ENCODE assay signal across 1 cellular context in the genomic region with DNA sequence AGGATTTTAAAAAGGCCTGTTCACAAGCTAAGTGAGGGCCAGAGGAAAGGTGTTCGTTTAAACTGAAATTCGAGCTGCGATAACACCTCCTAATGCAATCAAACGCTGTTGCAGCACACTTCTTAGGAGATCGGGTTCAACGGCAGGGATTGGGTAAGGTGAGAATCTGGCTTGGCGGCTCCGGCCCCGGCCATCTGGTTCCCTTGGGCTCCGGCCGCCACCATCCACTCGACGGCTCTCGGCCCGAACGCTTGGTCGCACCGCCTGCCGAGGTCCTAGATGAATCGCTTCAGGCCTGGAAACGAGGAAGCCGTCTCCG.
A peak's percentile ranks its signal among the peaks of the same experiment; 100 is the strongest.
TF ChIP-seq lines count a peak whose summit lies in the region.

No MANE protein-coding gene starts in this region.

TF ChIP-seq in K562, 482 proteins besides CTCF, POLR2A, EP300 and RAD21 (continued from another document):
- TF ChIP-seq MGA (IDR thresholded peaks at IDR 0.05), result peak; percentile 93
- TF ChIP-seq ZNF354B (CRISPR knock-in tag; IDR thresholded peaks at IDR 0.05), result no peak
- peak; percentile 21; the same call in 1 of the 2 replicates for TF ChIP-seq ZNF12 (CRISPR knock-in tag; IDR thresholded peaks at IDR 0.05)
- TF ChIP-seq, protein P1, sequence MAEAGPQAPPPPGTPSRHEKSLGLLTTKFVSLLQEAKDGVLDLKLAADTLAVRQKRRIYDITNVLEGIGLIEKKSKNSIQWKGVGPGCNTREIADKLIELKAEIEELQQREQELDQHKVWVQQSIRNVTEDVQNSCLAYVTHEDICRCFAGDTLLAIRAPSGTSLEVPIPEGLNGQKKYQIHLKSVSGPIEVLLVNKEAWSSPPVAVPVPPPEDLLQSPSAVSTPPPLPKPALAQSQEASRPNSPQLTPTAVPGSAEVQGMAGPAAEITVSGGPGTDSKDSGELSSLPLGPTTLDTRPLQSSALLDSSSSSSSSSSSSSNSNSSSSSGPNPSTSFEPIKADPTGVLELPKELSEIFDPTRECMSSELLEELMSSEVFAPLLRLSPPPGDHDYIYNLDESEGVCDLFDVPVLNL (CRISPR knock-in tag; IDR thresholded peaks at IDR 0.05; ENCODE audit: low read depth), result no peak
- TF ChIP-seq, protein P2, sequence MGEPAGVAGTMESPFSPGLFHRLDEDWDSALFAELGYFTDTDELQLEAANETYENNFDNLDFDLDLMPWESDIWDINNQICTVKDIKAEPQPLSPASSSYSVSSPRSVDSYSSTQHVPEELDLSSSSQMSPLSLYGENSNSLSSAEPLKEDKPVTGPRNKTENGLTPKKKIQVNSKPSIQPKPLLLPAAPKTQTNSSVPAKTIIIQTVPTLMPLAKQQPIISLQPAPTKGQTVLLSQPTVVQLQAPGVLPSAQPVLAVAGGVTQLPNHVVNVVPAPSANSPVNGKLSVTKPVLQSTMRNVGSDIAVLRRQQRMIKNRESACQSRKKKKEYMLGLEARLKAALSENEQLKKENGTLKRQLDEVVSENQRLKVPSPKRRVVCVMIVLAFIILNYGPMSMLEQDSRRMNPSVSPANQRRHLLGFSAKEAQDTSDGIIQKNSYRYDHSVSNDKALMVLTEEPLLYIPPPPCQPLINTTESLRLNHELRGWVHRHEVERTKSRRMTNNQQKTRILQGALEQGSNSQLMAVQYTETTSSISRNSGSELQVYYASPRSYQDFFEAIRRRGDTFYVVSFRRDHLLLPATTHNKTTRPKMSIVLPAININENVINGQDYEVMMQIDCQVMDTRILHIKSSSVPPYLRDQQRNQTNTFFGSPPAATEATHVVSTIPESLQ (CRISPR knock-in tag; IDR thresholded peaks at IDR 0.05), result no peak
- TF ChIP-seq TGIF2 (CRISPR knock-in tag; IDR thresholded peaks at IDR 0.05), result 0 out of 2 replicates have a peak, but pooled peaks have one; percentile 53
- TF ChIP-seq L3MBTL2 (IDR thresholded peaks at IDR 0.05), result peak; percentile 95
- no peak; the same call in 1 of the 2 replicates for TF ChIP-seq CEBPG (CRISPR knock-in tag; IDR thresholded peaks at IDR 0.05)
- TF ChIP-seq CEBPG (tag; conservative IDR thresholded peaks at IDR 0.05 in 1 of 2, IDR thresholded peaks at IDR 0.05 in 1 of 2), result peak in 1 of 2 experiments; percentile 70; a peak in 2 of 4 replicates
- 0 out of 2 replicates have a peak, but pooled peaks have one; percentile 45 for TF ChIP-seq MBD2 (IDR thresholded peaks at IDR 0.05; ENCODE audit: borderline replicate concordance, low read depth)
- 0 out of 2 replicates have a peak, but pooled peaks have one; percentile 22 for TF ChIP-seq ZZZ3 (IDR thresholded peaks at IDR 0.05)
- TF ChIP-seq ZFPM2 (CRISPR knock-in tag; IDR thresholded peaks at IDR 0.05), result no peak
- no peak for TF ChIP-seq ZBTB9 (CRISPR knock-in tag; IDR thresholded peaks at IDR 0.05)
- TF ChIP-seq ZNF282 (CRISPR knock-in tag; IDR thresholded peaks at IDR 0.05), result no peak
- TF ChIP-seq, protein P3, sequence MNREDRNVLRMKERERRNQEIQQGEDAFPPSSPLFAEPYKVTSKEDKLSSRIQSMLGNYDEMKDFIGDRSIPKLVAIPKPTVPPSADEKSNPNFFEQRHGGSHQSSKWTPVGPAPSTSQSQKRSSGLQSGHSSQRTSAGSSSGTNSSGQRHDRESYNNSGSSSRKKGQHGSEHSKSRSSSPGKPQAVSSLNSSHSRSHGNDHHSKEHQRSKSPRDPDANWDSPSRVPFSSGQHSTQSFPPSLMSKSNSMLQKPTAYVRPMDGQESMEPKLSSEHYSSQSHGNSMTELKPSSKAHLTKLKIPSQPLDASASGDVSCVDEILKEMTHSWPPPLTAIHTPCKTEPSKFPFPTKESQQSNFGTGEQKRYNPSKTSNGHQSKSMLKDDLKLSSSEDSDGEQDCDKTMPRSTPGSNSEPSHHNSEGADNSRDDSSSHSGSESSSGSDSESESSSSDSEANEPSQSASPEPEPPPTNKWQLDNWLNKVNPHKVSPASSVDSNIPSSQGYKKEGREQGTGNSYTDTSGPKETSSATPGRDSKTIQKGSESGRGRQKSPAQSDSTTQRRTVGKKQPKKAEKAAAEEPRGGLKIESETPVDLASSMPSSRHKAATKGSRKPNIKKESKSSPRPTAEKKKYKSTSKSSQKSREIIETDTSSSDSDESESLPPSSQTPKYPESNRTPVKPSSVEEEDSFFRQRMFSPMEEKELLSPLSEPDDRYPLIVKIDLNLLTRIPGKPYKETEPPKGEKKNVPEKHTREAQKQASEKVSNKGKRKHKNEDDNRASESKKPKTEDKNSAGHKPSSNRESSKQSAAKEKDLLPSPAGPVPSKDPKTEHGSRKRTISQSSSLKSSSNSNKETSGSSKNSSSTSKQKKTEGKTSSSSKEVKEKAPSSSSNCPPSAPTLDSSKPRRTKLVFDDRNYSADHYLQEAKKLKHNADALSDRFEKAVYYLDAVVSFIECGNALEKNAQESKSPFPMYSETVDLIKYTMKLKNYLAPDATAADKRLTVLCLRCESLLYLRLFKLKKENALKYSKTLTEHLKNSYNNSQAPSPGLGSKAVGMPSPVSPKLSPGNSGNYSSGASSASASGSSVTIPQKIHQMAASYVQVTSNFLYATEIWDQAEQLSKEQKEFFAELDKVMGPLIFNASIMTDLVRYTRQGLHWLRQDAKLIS (CRISPR knock-in tag; IDR thresholded peaks at IDR 0.05), result peak; percentile 90; the same call in 1 of the 2 replicates
- TF ChIP-seq CBX3 (IDR thresholded peaks at IDR 0.05; ENCODE audit: borderline replicate concordance in 1 of 2, low read length in 2 of 2), result 0 out of 3 replicates have a peak, but pooled peaks of 1 of the 2 experiments have one; percentile 12
- no peak for TF ChIP-seq KLF16 (IDR thresholded peaks at IDR 0.05)
- TF ChIP-seq ZKSCAN1 (IDR thresholded peaks at IDR 0.05; ENCODE audit: low read depth, low read length), result 0 out of 2 replicates have a peak, but pooled peaks have one; percentile 33
- no peak for TF ChIP-seq PTTG1 (tag; IDR thresholded peaks at IDR 0.05; ENCODE audit: low read depth)
- TF ChIP-seq RFX1 (IDR thresholded peaks at IDR 0.05), result no peak
- TF ChIP-seq LEF1 (IDR thresholded peaks at IDR 0.05), result no peak
- TF ChIP-seq XRCC3 (IDR thresholded peaks at IDR 0.05), result no peak
- peak in 1 of 2 experiments; percentile 16 for TF ChIP-seq AFF1 (IDR thresholded peaks at IDR 0.05; ENCODE audit: low read depth in 1 of 2, partially characterized antibody in 2 of 2)
